ENCODE assay signal across 22 cellular contexts in genomic region chr10:59704644-59705043, GRCh38. TPM values are rescaled to one million over a fixed set of nuclear protein-coding genes. Genes with fewer than 3 reads are reported as not detected.
DNase-seq lines count a peak whose midpoint lies in the region; ATAC-seq and TF ChIP-seq lines count a peak whose summit lies in the region.
"Had no signal": no experiment of that assay in that cellular context is flagged by ENCODE, and none has a peak within 500 bp of the region (broad histone marks: within the 10 kb centered on the region; RNA-seq: fewer than 3 reads in every experiment).

No MANE protein-coding gene starts in this region.

- intact Hi-C loops in upper lobe of right lung (cut with DNase I), result no loop called here

- DNase-seq in DMS53 (lab: John Stamatoyannopoulos, UW), result peak; percentile 53
- no peak for DNase-seq in DMS53 treated with DMSO at 0.1 percent for 48 hours (lab: John Stamatoyannopoulos, UW; ENCODE audit: unreplicated experiment)
- DNase-seq in choroid plexus epithelial cell (ENCODE audit: low read depth), result peak; percentile 14
- no peak for DNase-seq in HuH-7.5 (ENCODE audit: low spot score)
- DNase-seq in upper lobe of right lung, result no peak
- DNase-seq: 8988T; BE2C; C1 segment of cervical spinal cord; CD4-positive, CD25-positive, alpha-beta regulatory T cell; CD8-positive, alpha-beta memory T cell; COR-L47; DMS 273 treated with DMSO at 0.1 percent for 48 hours; DMS79; GF-D8; IMR-90; KBM-7 had no signal

- H3K4me1 ChIP-seq in upper lobe of right lung, result no peaks in the 10 kb centered on the region
- H3K4me1 ChIP-seq: BE2C had no signal

- H3K27ac ChIP-seq in VCaP, result peak overlapping the region; percentile 5; the same call in 1 of the 2 replicates
- no peak overlapping the region for H3K27ac ChIP-seq in upper lobe of right lung

- H3K36me3 ChIP-seq in upper lobe of right lung, result no peaks in the 10 kb centered on the region
- H3K36me3 ChIP-seq: BE2C, HAP-1 had no signal

- ATAC-seq in HG03135 (IDR thresholded peaks at IDR 0.05; ENCODE audit: unreplicated experiment) (no peak), upper lobe of right lung (no peak)
- ATAC-seq: GM12878 had no signal

- no peaks in the 10 kb centered on the region for H3K9me3 ChIP-seq in upper lobe of right lung
- H3K9me3 ChIP-seq: BE2C, HAP-1 had no signal

- TF ChIP-seq CTCF in VCaP (conservative IDR thresholded peaks at IDR 0.05), result no peak
- no peak for TF ChIP-seq CTCF in choroid plexus epithelial cell (conservative IDR thresholded peaks at IDR 0.05; ENCODE audit: low read depth, low read length)
- no peak for TF ChIP-seq CTCF in upper lobe of right lung (IDR thresholded peaks at IDR 0.05)

- no peak overlapping the region for H3K4me3 ChIP-seq in choroid plexus epithelial cell (ENCODE audit: low read depth, low read length)
- H3K4me3 ChIP-seq in upper lobe of right lung, result no peak overlapping the region
- H3K4me3 ChIP-seq: GM12878, HAP-1 had no signal

- peaks cover 14% of the 10 kb centered on the region for H3K27me3 ChIP-seq in upper lobe of right lung
- H3K27me3 ChIP-seq: BE2C had no signal

RNA-seq across cellular contexts. Expression of gene SLC16A9, which starts 5.0 kb away (rescaled TPM):
- 1.8 TPM for total RNA-seq in upper lobe of right lung
- total RNA-seq: HT-29 had no signal

RNA-seq across cellular contexts. Expression of gene MRLN, which starts 48.6 kb away (rescaled TPM):
- total RNA-seq in upper lobe of right lung, result not detected
- total RNA-seq: CD4-positive, CD25-positive, alpha-beta regulatory T cell; CD8-positive, alpha-beta memory T cell; GM12878; H1; HT-29; IMR-90 had no signal

Comparison
In these comparisons a context has a peak if more than half of its experiments do, and no peak if none do; other contexts are left out.
1. DNase-seq: peak in DMS53 (single experiment) and choroid plexus epithelial cell (single experiment); none in DMS53 treated with DMSO at 0.1 percent for 48 hours (single experiment), HuH-7.5 (single experiment) and upper lobe of right lung (single experiment).